Comparison of ENCODE assay signal across 22 cellular contexts in the genomic region with DNA sequence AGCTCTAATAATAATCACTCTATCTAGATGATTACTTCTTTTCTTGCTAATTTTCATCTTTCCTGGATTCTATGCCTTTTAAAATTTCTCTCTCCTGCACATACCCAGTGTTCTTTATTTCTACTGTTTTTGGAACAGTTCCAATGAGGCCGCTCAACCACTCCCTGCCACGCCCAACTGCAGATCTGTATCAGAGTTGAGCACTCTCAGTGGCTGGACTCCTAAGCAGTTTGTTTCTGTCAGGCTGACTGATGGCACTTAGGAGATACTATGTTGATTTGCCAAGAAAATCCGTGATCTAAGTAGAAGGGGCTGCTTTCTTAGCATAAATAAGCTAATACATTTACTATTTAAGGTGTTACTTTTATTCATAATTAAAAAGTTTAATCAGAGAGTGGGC.
DNase-seq lines count a peak whose midpoint lies in the region; ATAC-seq, FAIRE-seq and TF ChIP-seq lines count a peak whose summit lies in the region.
"Had no signal": no experiment of that assay in that cellular context is flagged by ENCODE, and none has a peak within 500 bp of the region (broad histone marks: within the 10 kb centered on the region; RNA-seq: fewer than 3 reads in every experiment).

No MANE protein-coding gene starts in this region.

- POLR2A ChIA-PET in CD4-positive, alpha-beta T cell (lab: Charles Lee), result no interaction called here
- POLR2A ChIA-PET in PC-3 (lab: Charles Lee; ENCODE audit: unreplicated experiment), result no interaction called here

- H3K9me3 Mint-ChIP-seq in CD4-positive, alpha-beta T cell, result no peaks in the 10 kb centered on the region
- H3K9me3 Mint-ChIP-seq in glutamatergic neuron (ENCODE audit: unreplicated experiment), result no peaks in the 10 kb centered on the region

- 0 out of 2 replicates have a peak overlapping the region, but pooled peaks have one; percentile 7 for H3K4me2 ChIP-seq in PC-3 (ENCODE audit: low read length)

- H2AFZ ChIP-seq in PC-3 (ENCODE audit: low read length), result no peak overlapping the region

- no peaks in the 10 kb centered on the region for H3F3A ChIP-seq in PC-3 (ENCODE audit: low read length, unreplicated experiment)

- no peaks in the 10 kb centered on the region for H3K36me3 ChIP-seq in PC-3 (ENCODE audit: low read depth, low read length)

- no peak overlapping the region for H3K4me3 ChIP-seq in PC-3 (ENCODE audit: low read length)

- no peaks in the 10 kb centered on the region for H3K27me3 ChIP-seq in CD4-positive, alpha-beta T cell (ENCODE audit: control insufficient read depth, insufficient read depth, low read length)
- no peaks in the 10 kb centered on the region for H3K27me3 ChIP-seq in PC-3 (ENCODE audit: low read length)

- H3K9ac ChIP-seq in PC-3 (ENCODE audit: low read length), result no peak overlapping the region

- no TSS peak for BruUV-seq in PC-3 (replicated peaks; lab: Mats Ljungman, UMichigan)

- H3K36me3 Mint-ChIP-seq in CD4-positive, alpha-beta T cell (ENCODE audit: low read depth), result peaks cover 68% of the 10 kb centered on the region
- no peaks in the 10 kb centered on the region for H3K36me3 Mint-ChIP-seq in glutamatergic neuron (ENCODE audit: unreplicated experiment)

- CTCF ChIA-PET in CD4-positive, alpha-beta T cell (lab: Charles Lee), result no interaction called here
- CTCF ChIA-PET in PC-3 (lab: Charles Lee), result no interaction called here

- H3K4me1 ChIP-seq in PC-3 (ENCODE audit: insufficient read depth, low read length), result peaks cover 6% of the 10 kb centered on the region; the same call in 1 of the 2 replicates

- in situ Hi-C loops in G401 (cut with HindIII; ENCODE audit: low sequenced_read_pairs), result no loop called here

- H3K27ac Mint-ChIP-seq in CD4-positive, alpha-beta T cell, result peak overlapping the region; percentile 45
- no peak overlapping the region for H3K27ac Mint-ChIP-seq in glutamatergic neuron (ENCODE audit: unreplicated experiment)

- TF ChIP-seq POLR2A in H54 (IDR thresholded peaks at IDR 0.05; ENCODE audit: low read depth, low read length), result no peak

- H3K79me2 ChIP-seq in PC-3 (ENCODE audit: low read length), result no peaks in the 10 kb centered on the region

- no peak overlapping the region for H3K27ac ChIP-seq in CD4-positive, alpha-beta T cell (ENCODE audit: low read depth, low read length)
- no peak overlapping the region for H3K27ac ChIP-seq in PC-3 (ENCODE audit: low read length)

- no peak overlapping the region for H3K4me3 Mint-ChIP-seq in CD4-positive, alpha-beta T cell
- no peak overlapping the region for H3K4me3 Mint-ChIP-seq in glutamatergic neuron (ENCODE audit: unreplicated experiment)
- H3K4me3 Mint-ChIP-seq: CD4-positive, CD25-positive, alpha-beta regulatory T cell had no signal

- intact Hi-C loops in CD4-positive, alpha-beta T cell (cut with DNase I, micrococcal nuclease), result no loop called here
- intact Hi-C loops in PC-3 (cut with micrococcal nuclease) (no loop called here), left colon (cut with DNase I, micrococcal nuclease) (no loop called here)

- peak; percentile 60 for FAIRE-seq in H54 (lab: Jason Lieb, UNC)
- no peak for FAIRE-seq in D721Med (lab: Jason Lieb, UNC)
- FAIRE-seq: G401.6 had no signal

- no peaks in the 10 kb centered on the region for H3K27me3 Mint-ChIP-seq in CD4-positive, alpha-beta T cell
- H3K27me3 Mint-ChIP-seq in glutamatergic neuron (ENCODE audit: unreplicated experiment), result no peaks in the 10 kb centered on the region
- H3K27me3 Mint-ChIP-seq: CD4-positive, CD25-positive, alpha-beta regulatory T cell had no signal

- no peaks in the 10 kb centered on the region for H3K9me2 ChIP-seq in PC-3 (replicated peaks; ENCODE audit: low read length)

- TF ChIP-seq CTCF in CD4-positive, alpha-beta T cell (IDR thresholded peaks at IDR 0.05), result no peak
- TF ChIP-seq CTCF in PC-3 (conservative IDR thresholded peaks at IDR 0.05; ENCODE audit: low read depth, low read length), result no peak
- TF ChIP-seq CTCF in D721Med (IDR thresholded peaks at IDR 0.05; ENCODE audit: insufficient read depth, missing control alignments), result no peak
- no peak for TF ChIP-seq CTCF in glutamatergic neuron (IDR thresholded peaks at IDR 0.05; ENCODE audit: partially characterized antibody, unreplicated experiment)

- DNase-seq in CD4-positive, alpha-beta T cell, result no peak
- DNase-seq in H54 (ENCODE audit: insufficient read length, low spot score) (no peak), PC-3 (peak; percentile 63), left colon (peak in 1 of 2 donors; percentile 45), G401 (ENCODE audit: low spot score) (no peak), NCI-H187 treated with DMSO at 0.1 percent for 48 hours (lab: John Stamatoyannopoulos, UW) (no peak), D721Med (ENCODE audit: insufficient read length, low spot score) (no peak), glutamatergic neuron (no peak)
- DNase-seq: activated CD4-positive, alpha-beta T cell treated with anti-CD3 and anti-CD28 coated beads, Interleukin-2, amount 50 U/mL, for 48 hours; activated naive CD4-positive, alpha-beta T cell treated with Interleukin-2 at 50 U/mL for 16 hours; activated T-cell treated with anti-CD3 and anti-CD28 coated beads for 4 hours; anterior cingulate cortex; CD4-positive, CD25-positive, alpha-beta regulatory T cell; effector CD4-positive, alpha-beta T cell; H7; NCI-H1436; NCI-H510A; stimulated activated CD4-positive, alpha-beta T cell treated with anti-CD3 and anti-CD28 coated beads, Interleukin-12 subunit alpha, Interleukin-12 subunit beta, amount 100 ng/mL, for 4 hours; stimulated activated CD8-positive, alpha-beta memory T cell treated with anti-CD3 and anti-CD28 coated beads, Interleukin-4, amount 100 ng/mL, for 48 hours; T-helper 1 cell had no signal

- no peak for ATAC-seq in CD4-positive, alpha-beta T cell (ENCODE audit: poor library complexity)
- ATAC-seq in PC-3, result peak; percentile 57
- peak; percentile 84 for ATAC-seq in left colon
- ATAC-seq: Right ventricle myocardium inferior had no signal

- H3K9me3 ChIP-seq in CD4-positive, alpha-beta T cell (ENCODE audit: control insufficient read depth, low read length), result no peaks in the 10 kb centered on the region
- H3K9me3 ChIP-seq in PC-3 (ENCODE audit: low read length), result no peaks in the 10 kb centered on the region

- H4K20me1 ChIP-seq in PC-3 (ENCODE audit: low read length), result no peaks in the 10 kb centered on the region

- H3K4me1 Mint-ChIP-seq in CD4-positive, alpha-beta T cell (ENCODE audit: low read depth), result peaks cover 82% of the 10 kb centered on the region
- H3K4me1 Mint-ChIP-seq in glutamatergic neuron (ENCODE audit: low read depth, unreplicated experiment), result no peaks in the 10 kb centered on the region
